In genomic region chr4:143273170-143273917, GRCh38 we compare ENCODE assay signal across 19 cellular contexts.
DNase-seq lines count a peak whose midpoint lies in the region; ATAC-seq, FAIRE-seq and TF ChIP-seq lines count a peak whose summit lies in the region.
"Had no signal": no experiment of that assay in that cellular context is flagged by ENCODE, and none has a peak within 500 bp of the region (broad histone marks: within the 10 kb centered on the region; RNA-seq: fewer than 3 reads in every experiment).

No MANE protein-coding gene starts in this region.

- H3K36me3 ChIP-seq in mammary epithelial cell (ENCODE audit: insufficient read depth, low read length) (no peaks in the 10 kb centered on the region), breast epithelium (no peaks in the 10 kb centered on the region), keratinocyte (ENCODE audit: control insufficient read depth in 2 of 2, extremely low read depth in 1 of 2, insufficient read depth in 2 of 2, low read length in 2 of 2) (no peaks in the 10 kb centered on the region), pancreas (no peaks in the 10 kb centered on the region), BE2C (no peaks in the 10 kb centered on the region)
- H3K36me3 ChIP-seq: BLaER1 treated with 17β-estradiol and CSF1 and Interleukin-3, amounts not matched to agents 10 nM and 100 nM had no signal

- no peak overlapping the region for H3K4me3 Mint-ChIP-seq in progenitor cell of endocrine pancreas (ENCODE audit: low read depth)
- H3K4me3 Mint-ChIP-seq: CD4-positive, CD25-positive, alpha-beta regulatory T cell; GM23338; H9 had no signal

- H3K9ac ChIP-seq in mammary epithelial cell (ENCODE audit: insufficient read depth, low read length) (no peak overlapping the region), keratinocyte (ENCODE audit: control insufficient read depth, extremely low read depth, insufficient read depth, low read length) (no peak overlapping the region)
- H3K9ac ChIP-seq: BLaER1 treated with 17β-estradiol and CSF1 and Interleukin-3, amounts not matched to agents 10 nM and 100 nM had no signal

- ATAC-seq in GM19397 (IDR thresholded peaks at IDR 0.05; ENCODE audit: unreplicated experiment) (no peak), pancreas (no peak)
- ATAC-seq: GM12878, GM23338, HepG2 had no signal

- intact Hi-C loops in mammary epithelial cell (cut with micrococcal nuclease), result no loop called here
- intact Hi-C loops in breast epithelium (cut with DNase I; ENCODE audit: low total_unique reads), result no loop called here
- intact Hi-C loops in pancreas (cut with DNase I), result no loop called here

- BruUV-seq in mammary epithelial cell (replicated peaks; lab: Mats Ljungman, UMichigan), result no TSS peak

- in situ Hi-C loops in mammary epithelial cell (cut with MboI; ENCODE audit: low sequenced_read_pairs in 2 of 2), result no loop called here

- H3K9me3 Mint-ChIP-seq in progenitor cell of endocrine pancreas (ENCODE audit: low read depth), result peaks cover 3% of the 10 kb centered on the region

- CTCF ChIA-PET in mammary epithelial cell (lab: Charles Lee; ENCODE audit: low non-redundant PET), result no interaction called here

- H3K36me3 Mint-ChIP-seq in progenitor cell of endocrine pancreas (ENCODE audit: insufficient read depth), result no peaks in the 10 kb centered on the region
- H3K36me3 Mint-ChIP-seq: CD4-positive, CD25-positive, alpha-beta regulatory T cell had no signal

- H3K27ac ChIP-seq in mammary epithelial cell (ENCODE audit: insufficient read depth, low read depth, low read length) (no peak overlapping the region), breast epithelium (no peak overlapping the region), keratinocyte (ENCODE audit: control insufficient read depth, insufficient read depth, low read length) (no peak overlapping the region), pancreas (no peak overlapping the region)
- H3K27ac ChIP-seq: 22Rv1; BLaER1 treated with 17β-estradiol and CSF1 and Interleukin-3, amounts not matched to agents 10 nM and 100 nM had no signal

- WGBS in mammary epithelial cell (ENCODE audit: low coverage, missing lambda C conversion rate), result 96% methylated on average over 6 of the region's 6 CpGs
- WGBS in pancreas, 2 donors, result 91 to 92% methylated on average over 6 of the region's 6 CpGs

- H3K9me3 ChIP-seq in mammary epithelial cell (replicated peaks; ENCODE audit: insufficient read depth, low read length) (peaks cover 2% of the 10 kb centered on the region), breast epithelium (no peaks in the 10 kb centered on the region), keratinocyte (ENCODE audit: control insufficient read depth, low read depth, low read length) (no peaks in the 10 kb centered on the region), pancreas (no peaks in the 10 kb centered on the region), BE2C (no peaks in the 10 kb centered on the region)

- no peak overlapping the region for H3K4me2 ChIP-seq in mammary epithelial cell (ENCODE audit: insufficient read depth, low read depth, low read length)
- no peak overlapping the region for H3K4me2 ChIP-seq in keratinocyte (ENCODE audit: control insufficient read depth, extremely low read depth, insufficient read depth, low read depth, low read length)
- H3K4me2 ChIP-seq: BLaER1 treated with 17β-estradiol and CSF1 and Interleukin-3, amounts not matched to agents 10 nM and 100 nM; GM23338 had no signal

- dilution Hi-C loops in mammary epithelial cell (cut with HindIII; ENCODE audit: low sequenced_read_pairs) (no loop called here), keratinocyte (cut with MboI; ENCODE audit: extremely low pct_ligation_motif_present, low sequenced_read_pairs) (no loop called here)

- peak; percentile 7 for DNase-seq in mammary epithelial cell
- DNase-seq in breast epithelium (ENCODE audit: low spot score in 2 of 2), result no peak
- peak; percentile 26 for DNase-seq in choroid plexus epithelial cell (ENCODE audit: low read depth)
- DNase-seq in keratinocyte (ENCODE audit: low read depth, low spot score), result no peak
- no peak for DNase-seq in progenitor cell of endocrine pancreas (ENCODE audit: low spot score, unreplicated experiment)
- no peak for DNase-seq in pancreas
- no peak for DNase-seq in BE2C
- DNase-seq: AML-193; CD4-positive, CD25-positive, alpha-beta regulatory T cell; DMS53; H9 had no signal

- TF ChIP-seq CTCF in mammary epithelial cell (conservative IDR thresholded peaks at IDR 0.05 in 1 of 2, IDR thresholded peaks at IDR 0.05 in 1 of 2; ENCODE audit: extremely low read depth in 1 of 2, insufficient read depth in 1 of 2, low read depth in 1 of 2, low read length in 2 of 2), result no peak
- no peak for TF ChIP-seq CTCF in breast epithelium (IDR thresholded peaks at IDR 0.05)
- no peak for TF ChIP-seq CTCF in choroid plexus epithelial cell (conservative IDR thresholded peaks at IDR 0.05; ENCODE audit: low read depth, low read length)
- TF ChIP-seq CTCF in keratinocyte (optimal IDR thresholded peaks at IDR 0.05 in 1 of 3, IDR thresholded peaks at IDR 0.05 in 1 of 3, conservative IDR thresholded peaks at IDR 0.05 in 1 of 3; ENCODE audit: extremely low read depth in 1 of 3, insufficient read depth in 2 of 3, low read length in 3 of 3), result no peak
- no peak for TF ChIP-seq CTCF in progenitor cell of endocrine pancreas (IDR thresholded peaks at IDR 0.05; ENCODE audit: unreplicated experiment)
- no peak for TF ChIP-seq CTCF in pancreas (IDR thresholded peaks at IDR 0.05)
- no peak for TF ChIP-seq CTCF in BE2C (IDR thresholded peaks at IDR 0.05; ENCODE audit: low read depth, low read length)

- no peaks in the 10 kb centered on the region for H3K9me1 ChIP-seq in keratinocyte (ENCODE audit: control insufficient read depth, extremely low read depth, insufficient read depth, low read length)

- H3K4me1 ChIP-seq in mammary epithelial cell (ENCODE audit: insufficient read depth, low read length) (peaks cover 4% of the 10 kb centered on the region), breast epithelium (no peaks in the 10 kb centered on the region), keratinocyte (ENCODE audit: control insufficient read depth, extremely low read depth, insufficient read depth, low read length) (no peaks in the 10 kb centered on the region), pancreas (no peaks in the 10 kb centered on the region), BE2C (no peaks in the 10 kb centered on the region)
- H3K4me1 ChIP-seq: BLaER1 treated with 17β-estradiol and CSF1 and Interleukin-3, amounts not matched to agents 10 nM and 100 nM had no signal

- H3K27me3 Mint-ChIP-seq in progenitor cell of endocrine pancreas, result no peaks in the 10 kb centered on the region
- H3K27me3 Mint-ChIP-seq: CD4-positive, CD25-positive, alpha-beta regulatory T cell had no signal

- H2AFZ ChIP-seq in mammary epithelial cell (ENCODE audit: low read depth, low read length) (no peak overlapping the region), keratinocyte (ENCODE audit: control insufficient read depth, low read length) (no peak overlapping the region)
- H2AFZ ChIP-seq: GM23338 had no signal

- FAIRE-seq in keratinocyte (lab: Jason Lieb, UNC) (peak; percentile 13), pancreas (lab: Jason Lieb, UNC) (no peak)
- FAIRE-seq: GM12878, GM18507, HepG2, HTR-8/SVneo had no signal

- H3K4me3 ChIP-seq in mammary epithelial cell (replicated peaks in 1 of 3; ENCODE audit: insufficient read depth in 1 of 3, low read depth in 2 of 3, low read length in 3 of 3), result no peak overlapping the region
- H3K4me3 ChIP-seq in breast epithelium, result no peak overlapping the region
- H3K4me3 ChIP-seq in choroid plexus epithelial cell (ENCODE audit: low read depth, low read length), result no peak overlapping the region
- H3K4me3 ChIP-seq in keratinocyte (ENCODE audit: control insufficient read depth in 2 of 3, extremely low read depth in 1 of 3, insufficient read depth in 2 of 3, low read depth in 1 of 3, low read length in 3 of 3), result no peak overlapping the region
- no peak overlapping the region for H3K4me3 ChIP-seq in pancreas
- no peak overlapping the region for H3K4me3 ChIP-seq in BE2C (ENCODE audit: low read depth, low read length)
- H3K4me3 ChIP-seq: BLaER1 treated with 17β-estradiol and CSF1 and Interleukin-3, amounts not matched to agents 10 nM and 100 nM; GM12878; GM23338 had no signal

- H4K20me1 ChIP-seq in mammary epithelial cell (ENCODE audit: insufficient read depth, low read length) (no peaks in the 10 kb centered on the region), keratinocyte (ENCODE audit: control insufficient read depth, extremely low read depth, insufficient read depth, low read length) (no peaks in the 10 kb centered on the region)
- H4K20me1 ChIP-seq: BLaER1 treated with 17β-estradiol and CSF1 and Interleukin-3, amounts not matched to agents 10 nM and 100 nM had no signal

- H3K27me3 ChIP-seq in mammary epithelial cell (ENCODE audit: insufficient read depth, low read length) (no peaks in the 10 kb centered on the region), breast epithelium (no peaks in the 10 kb centered on the region), keratinocyte (ENCODE audit: control insufficient read depth, extremely low read depth, insufficient read depth, low read length) (no peaks in the 10 kb centered on the region), pancreas (no peaks in the 10 kb centered on the region), BE2C (no peaks in the 10 kb centered on the region)
- H3K27me3 ChIP-seq: BLaER1 treated with 17β-estradiol and CSF1 and Interleukin-3, amounts not matched to agents 10 nM and 100 nM had no signal

- no peaks in the 10 kb centered on the region for H3K79me2 ChIP-seq in mammary epithelial cell (ENCODE audit: insufficient read depth, low read length)
- H3K79me2 ChIP-seq in keratinocyte (ENCODE audit: control insufficient read depth, insufficient read depth, low read length), result no peaks in the 10 kb centered on the region

- H3K4me1 Mint-ChIP-seq in progenitor cell of endocrine pancreas (ENCODE audit: low read depth), result no peaks in the 10 kb centered on the region
- H3K4me1 Mint-ChIP-seq: CD4-positive, CD25-positive, alpha-beta regulatory T cell; GM23338; H9 had no signal

- no peak for TF ChIP-seq POLR2A in breast epithelium (IDR thresholded peaks at IDR 0.05)

- H3K27ac Mint-ChIP-seq in progenitor cell of endocrine pancreas, result no peak overlapping the region
- H3K27ac Mint-ChIP-seq: CD4-positive, CD25-positive, alpha-beta regulatory T cell; GM23338; H9 had no signal

Comparison
In these comparisons a context has a peak if more than half of its experiments do, and no peak if none do; other contexts are left out.
1. DNase-seq: peak in mammary epithelial cell (single experiment) and choroid plexus epithelial cell (single experiment); none in breast epithelium (0 of 2), keratinocyte (single experiment), progenitor cell of endocrine pancreas (single experiment), pancreas (0 of 6) and BE2C (single experiment).